In genomic region chr16:11105038-11105903, GRCh38 we compare ENCODE assay signal across 8 cellular contexts.
DNase-seq lines count a peak whose midpoint lies in the region; ATAC-seq, FAIRE-seq and TF ChIP-seq lines count a peak whose summit lies in the region.

No MANE protein-coding gene starts in this region.

- no peaks in the 10 kb centered on the region for H3K9me3 Mint-ChIP-seq in stimulated activated memory B cell treated with anti-CD40 and anti-IgM and Interleukin-4, amounts not matched to agents 10 μg/mL and 1 μg/mL and 100 μg/mL, for 72 hours

- H3K27me3 ChIP-seq in BLaER1 (no peaks in the 10 kb centered on the region), adrenal gland (no peaks in the 10 kb centered on the region)

- intact Hi-C loops in adrenal gland (cut with DNase I), result no loop called here

- H3K4me3 Mint-ChIP-seq in stimulated activated memory B cell treated with anti-CD40 and anti-IgM and Interleukin-4, amounts not matched to agents 10 μg/mL and 1 μg/mL and 100 μg/mL, for 72 hours, result peak overlapping the region; percentile 40

- H3K4me1 Mint-ChIP-seq in stimulated activated memory B cell treated with anti-CD40 and anti-IgM and Interleukin-4, amounts not matched to agents 10 μg/mL and 1 μg/mL and 100 μg/mL, for 72 hours, result peaks cover 52% of the 10 kb centered on the region

- peak; percentile 20 for DNase-seq in NCI-H69 (lab: John Stamatoyannopoulos, UW)
- peak in 6 of 7 donors; percentile 76 to 89 (median 86) for DNase-seq in adrenal gland
- DNase-seq in inferior parietal cortex (ENCODE audit: extremely low spot score), result peak; percentile 76
- no peak for DNase-seq in urothelium cell line (ENCODE audit: low spot score)

- H3K27me3 Mint-ChIP-seq in stimulated activated memory B cell treated with anti-CD40 and anti-IgM and Interleukin-4, amounts not matched to agents 10 μg/mL and 1 μg/mL and 100 μg/mL, for 72 hours, result no peaks in the 10 kb centered on the region

- H3K9ac ChIP-seq in BLaER1, result 0 out of 2 replicates have a peak overlapping the region, but pooled peaks have one; percentile 15

- H3K27ac ChIP-seq in BLaER1 (peak overlapping the region; percentile 58; the same call in 1 of the 2 replicates), adrenal gland (peak overlapping the region in 4 of 5 donors; percentile 25 to 83 (median 69))

- H3K4me1 ChIP-seq in BLaER1, result peaks cover 21% of the 10 kb centered on the region
- H3K4me1 ChIP-seq in adrenal gland (replicated peaks in 1 of 2), result peaks cover 34 to 37% of the 10 kb centered on the region in 2 donors

- FAIRE-seq in urothelium cell line (lab: Jason Lieb, UNC), result no peak

- no peaks in the 10 kb centered on the region for H4K20me1 ChIP-seq in BLaER1

- H3K4me2 ChIP-seq in BLaER1, result peak overlapping the region; percentile 67

- H3K9me3 ChIP-seq in BLaER1 (no peaks in the 10 kb centered on the region), adrenal gland (replicated peaks in 1 of 3) (no peaks in the 10 kb centered on the region)

- H3K36me3 Mint-ChIP-seq in stimulated activated memory B cell treated with anti-CD40 and anti-IgM and Interleukin-4, amounts not matched to agents 10 μg/mL and 1 μg/mL and 100 μg/mL, for 72 hours, result peaks cover 36% of the 10 kb centered on the region

- peak overlapping the region; percentile 86 for H3K27ac Mint-ChIP-seq in stimulated activated memory B cell treated with anti-CD40 and anti-IgM and Interleukin-4, amounts not matched to agents 10 μg/mL and 1 μg/mL and 100 μg/mL, for 72 hours

- ATAC-seq in GM19035 (IDR thresholded peaks at IDR 0.05; ENCODE audit: unreplicated experiment), result peak; percentile 65
- ATAC-seq in HG03175 (IDR thresholded peaks at IDR 0.05; ENCODE audit: unreplicated experiment), result peak; percentile 82
- ATAC-seq in stimulated activated memory B cell treated with anti-CD40 and anti-IgM and Interleukin-4, amounts not matched to agents 10 μg/mL and 1 μg/mL and 100 μg/mL, for 72 hours, result peak; percentile 93

- 23 to 28% (median 25%) methylated on average over 6 to 7 of the region's 7 CpGs for WGBS in adrenal gland, 4 donors

- peak in 1 of 2 donors; percentile 50 for TF ChIP-seq POLR2A in adrenal gland (IDR thresholded peaks at IDR 0.05)

- H3K36me3 ChIP-seq in BLaER1, result peaks cover 22% of the 10 kb centered on the region
- no peaks in the 10 kb centered on the region for H3K36me3 ChIP-seq in adrenal gland (replicated peaks in 1 of 2)

- peak in 3 of 6 experiments; percentile 8 to 25 (median 11) for TF ChIP-seq CTCF in adrenal gland (IDR thresholded peaks at IDR 0.05)

- no peak overlapping the region for H3K4me3 ChIP-seq in BLaER1
- H3K4me3 ChIP-seq in adrenal gland, result no peak overlapping the region
